Comparison of ENCODE assay signal across 10 cellular contexts in the genomic region with DNA sequence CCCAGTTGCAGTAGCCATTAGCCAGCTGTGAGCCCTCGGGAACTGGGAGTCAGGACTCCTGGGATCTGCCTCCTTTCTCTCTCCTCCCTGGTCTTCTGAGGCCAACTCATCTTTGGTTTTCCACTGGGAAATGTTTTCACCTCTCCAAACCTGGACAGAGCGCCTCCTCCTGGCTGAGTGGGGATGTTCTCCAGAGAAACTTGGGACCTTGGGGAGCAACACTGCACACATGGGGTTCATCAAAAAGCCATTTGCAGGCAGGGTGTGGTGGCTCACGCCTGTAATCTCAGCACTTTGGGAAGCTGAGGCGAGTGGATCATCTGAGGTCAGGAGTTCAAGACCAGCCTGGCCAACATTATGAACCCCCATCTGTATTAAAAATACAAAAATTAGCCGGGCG.
DNase-seq lines count a peak whose midpoint lies in the region; ATAC-seq, FAIRE-seq and TF ChIP-seq lines count a peak whose summit lies in the region.
"Had no signal": no experiment of that assay in that cellular context is flagged by ENCODE, and none has a peak within 500 bp of the region (broad histone marks: within the 10 kb centered on the region; RNA-seq: fewer than 3 reads in every experiment).

No MANE protein-coding gene starts in this region.

- DNase-seq in HCT116 (ENCODE audit: low read depth, low spot score), result no peak
- DNase-seq in K562 (ENCODE audit: extremely low read depth in 1 of 4, low spot score in 3 of 4), result peak in 2 of 4 experiments; percentile 37 to 41
- DNase-seq in NCI-H1930 (lab: John Stamatoyannopoulos, UW), result no peak
- no peak for DNase-seq in OCI-M1 (lab: John Stamatoyannopoulos, UW)
- no peak for DNase-seq in DMS79 treated with DMSO at 0.1 percent for 48 hours (lab: John Stamatoyannopoulos, UW)
- DNase-seq in body of pancreas, result no peak
- DNase-seq: activated B cell treated with CpG ODN at 0.5 μM for 24 hours; stimulated activated naive CD4-positive, alpha-beta T cell had no signal

- TF ChIP-seq RAD21 in HCT116 (IDR thresholded peaks at IDR 0.05; ENCODE audit: low read depth), result no peak
- TF ChIP-seq RAD21 in K562 (CRISPR knock-in tag; conservative IDR thresholded peaks at IDR 0.05 in 1 of 2, IDR thresholded peaks at IDR 0.05 in 1 of 2), result no peak

- peak overlapping the region; percentile 89 to 100 (median 100); a peak in 20 of 22 replicates for H3K4me2 ChIP-seq in BLaER1 treated with 17β-estradiol and CSF1 and Interleukin-3, amounts not matched to agents 10 nM and 100 nM
- H3K4me2 ChIP-seq in HCT116 (ENCODE audit: low read length), result peak overlapping the region; percentile 94
- no peak overlapping the region for H3K4me2 ChIP-seq in K562 (ENCODE audit: insufficient read depth, low read length)

- BruUV-seq in HCT116 (replicated peaks; lab: Mats Ljungman, UMichigan) (no TSS peak), K562 (replicated peaks; lab: Mats Ljungman, UMichigan) (no TSS peak)

- CTCF ChIA-PET in HCT116 (lab: Charles Lee), result interaction anchor here (1.2 to 2.3 kb wide), 4 partner anchors 9 to 33 kb away, joined by 3 to 10 read pairs (median 4); no protein-coding TSS in a partner anchor
- CTCF ChIA-PET in K562 (lab: Yijun Ruan, JAX; ENCODE audit: low intra/inter-chr PET ratio), result no interaction called here

- peak overlapping the region in 3 of 11 experiments; percentile 68 to 69 (median 69); a peak in 4 of 22 replicates for H3K27ac ChIP-seq in BLaER1 treated with 17β-estradiol and CSF1 and Interleukin-3, amounts not matched to agents 10 nM and 100 nM
- H3K27ac ChIP-seq in HCT116 (ENCODE audit: low read depth, low read length) (no peak overlapping the region), K562 (ENCODE audit: extremely low read depth, low read depth, low read length) (no peak overlapping the region), iPS-18a (ENCODE audit: low read length) (no peak overlapping the region), body of pancreas (no peak overlapping the region)

- in situ Hi-C loops in K562 (cut with MboI), result no loop called here

- H3K9me3 ChIP-seq in BLaER1 treated with 17β-estradiol and CSF1 and Interleukin-3, amounts not matched to agents 10 nM and 100 nM (replicated peaks in 1 of 11), result peaks cover 7 to 20% (median 16%) of the 10 kb centered on the region in 11 experiments; a peak in 19 of 22 replicates
- H3K9me3 ChIP-seq in HCT116 (ENCODE audit: control insufficient read depth in 1 of 2, insufficient read depth in 1 of 2, low read depth in 1 of 2, low read length in 2 of 2) (no peaks in the 10 kb centered on the region), K562 (replicated peaks; ENCODE audit: control insufficient read depth, insufficient read depth, low read depth, low read length) (no peaks in the 10 kb centered on the region; the same call in 1 of the 2 replicates), iPS-18a (ENCODE audit: control insufficient read depth, low read depth, low read length) (peaks cover 5% of the 10 kb centered on the region), body of pancreas (no peaks in the 10 kb centered on the region)

- H3K4me1 ChIP-seq in BLaER1 treated with 17β-estradiol and CSF1 and Interleukin-3, amounts not matched to agents 10 nM and 100 nM, result peaks cover 23 to 30% (median 26%) of the 10 kb centered on the region in 10 experiments; a peak in 19 of 20 replicates
- peaks cover 11 to 36% of the 10 kb centered on the region in 2 experiments for H3K4me1 ChIP-seq in HCT116 (ENCODE audit: control insufficient read depth in 1 of 2, insufficient read depth in 2 of 2, low read length in 2 of 2)
- H3K4me1 ChIP-seq in K562 (replicated peaks in 1 of 2; ENCODE audit: control insufficient read depth in 2 of 2, insufficient read depth in 2 of 2, low read length in 2 of 2), result peaks cover 5 to 19% of the 10 kb centered on the region in 2 experiments
- peaks cover 11% of the 10 kb centered on the region for H3K4me1 ChIP-seq in iPS-18a (ENCODE audit: control insufficient read depth, low read depth, low read length)
- peaks cover 22% of the 10 kb centered on the region for H3K4me1 ChIP-seq in body of pancreas

- H3K79me2 ChIP-seq in HCT116 (ENCODE audit: insufficient read depth, low read length) (no peaks in the 10 kb centered on the region), K562 (ENCODE audit: control insufficient read depth, insufficient read depth, low read length) (no peaks in the 10 kb centered on the region)

- H4K20me1 ChIP-seq in BLaER1 treated with 17β-estradiol and CSF1 and Interleukin-3, amounts not matched to agents 10 nM and 100 nM, result no peaks in the 10 kb centered on the region; a peak in 1 of 22 replicates
- H4K20me1 ChIP-seq in HCT116 (ENCODE audit: insufficient read depth) (no peaks in the 10 kb centered on the region), K562 (replicated peaks; ENCODE audit: control insufficient read depth, insufficient read depth, low read length) (no peaks in the 10 kb centered on the region)

- H3K9me1 ChIP-seq in K562 (ENCODE audit: control insufficient read depth, insufficient read depth, low read length), result no peaks in the 10 kb centered on the region

- ATAC-seq in HCT116, result no peak
- ATAC-seq in K562, result peak; percentile 33
- no peak for ATAC-seq in body of pancreas

- H3K4me3 ChIP-seq in BLaER1 treated with 17β-estradiol and CSF1 and Interleukin-3, amounts not matched to agents 10 nM and 100 nM, result no peak overlapping the region
- peak overlapping the region in 1 of 2 experiments; percentile 60; a peak in 1 of 4 replicates for H3K4me3 ChIP-seq in HCT116 (replicated peaks in 1 of 2; ENCODE audit: low read depth in 1 of 2, low read length in 2 of 2)
- H3K4me3 ChIP-seq in K562, result no peak overlapping the region
- H3K4me3 ChIP-seq in iPS-18a (ENCODE audit: low read length), result peak overlapping the region; percentile 72
- no peak overlapping the region for H3K4me3 ChIP-seq in body of pancreas

- no peak for TF ChIP-seq POLR2A in HCT116 (IDR thresholded peaks at IDR 0.05; ENCODE audit: borderline replicate concordance, extremely low read depth, insufficient read depth, insufficient read length)
- TF ChIP-seq POLR2A in K562 (conservative IDR thresholded peaks at IDR 0.05), result no peak
- no peak for TF ChIP-seq POLR2A in body of pancreas (IDR thresholded peaks at IDR 0.05)

- RAD21 ChIA-PET in HCT116 (lab: Charles Lee; ENCODE audit: low non-redundant PET in 1 of 2, low total read pairs in 2 of 2, uncharacterized antibody in 2 of 2, unreplicated experiment in 2 of 2), result no interaction called here

- H2AFZ ChIP-seq in HCT116 (ENCODE audit: low read depth, low read length, poor library complexity, severe bottlenecking) (no peak overlapping the region), K562 (ENCODE audit: low read depth, low read length) (0 out of 2 replicates have a peak overlapping the region, but pooled peaks have one; percentile 88)

- intact Hi-C loops in HCT116 (cut with micrococcal nuclease), result no loop called here
- intact Hi-C loops in K562 (cut with micrococcal nuclease), result no loop called here
- intact Hi-C loops in body of pancreas (cut with DNase I), result no loop called here

- no peak for FAIRE-seq in K562 (lab: Jason Lieb, UNC)

- WGBS in K562 (ENCODE audit: insufficient coverage, low coverage, missing lambda C conversion rate), result 31% methylated on average over 6 of the region's 6 CpGs
- 87 to 91% methylated on average over 4 to 6 of the region's 6 CpGs for WGBS in body of pancreas, 2 donors

- H3K9me2 ChIP-seq in HCT116 (ENCODE audit: insufficient read depth), result no peaks in the 10 kb centered on the region

- TF ChIP-seq CTCF in HCT116 (IDR thresholded peaks at IDR 0.05 in 2 of 3, conservative IDR thresholded peaks at IDR 0.05 in 1 of 3; ENCODE audit: borderline replicate concordance in 1 of 3, insufficient read depth in 1 of 3, low read depth in 2 of 3, low read length in 2 of 3), result peak in 2 of 3 experiments; percentile 34 to 68; a peak in 3 of 6 replicates
- peak; percentile 20 to 66 (median 42); a peak in 5 of 6 replicates for TF ChIP-seq CTCF in K562 (IDR thresholded peaks at IDR 0.05 in 2 of 3, conservative IDR thresholded peaks at IDR 0.05 in 1 of 3; ENCODE audit: insufficient read depth in 2 of 3, low read depth in 1 of 3, low read length in 3 of 3)
- TF ChIP-seq CTCF in body of pancreas (IDR thresholded peaks at IDR 0.05), result no peak

- no peaks in the 10 kb centered on the region for H3K36me3 ChIP-seq in BLaER1 treated with 17β-estradiol and CSF1 and Interleukin-3, amounts not matched to agents 10 nM and 100 nM
- no peaks in the 10 kb centered on the region for H3K36me3 ChIP-seq in HCT116 (ENCODE audit: control insufficient read depth in 1 of 2, insufficient read depth in 2 of 2, low read length in 2 of 2)
- H3K36me3 ChIP-seq in K562 (ENCODE audit: control insufficient read depth, insufficient read depth, low read length), result no peaks in the 10 kb centered on the region
- no peaks in the 10 kb centered on the region for H3K36me3 ChIP-seq in iPS-18a (ENCODE audit: control insufficient read depth, low read depth, low read length)
- no peaks in the 10 kb centered on the region for H3K36me3 ChIP-seq in body of pancreas (replicated peaks in 1 of 2; ENCODE audit: insufficient read depth in 1 of 2, low read depth in 2 of 2)

- no peak for TF ChIP-seq EP300 in K562 (IDR thresholded peaks at IDR 0.05; ENCODE audit: low read length)

- POLR2A ChIA-PET in HCT116 (lab: Charles Lee) (no interaction called here), K562 (lab: Yijun Ruan, JAX) (interaction anchor here (1.0 to 1.6 kb wide), 2 partner anchors 11 to 167 kb away, joined by 5 read pairs; no protein-coding TSS in a partner anchor)

- peaks cover 11 to 20% (median 15%) of the 10 kb centered on the region in 11 experiments; a peak in 19 of 22 replicates for H3K27me3 ChIP-seq in BLaER1 treated with 17β-estradiol and CSF1 and Interleukin-3, amounts not matched to agents 10 nM and 100 nM
- H3K27me3 ChIP-seq in HCT116 (ENCODE audit: insufficient read depth, low read length), result no peaks in the 10 kb centered on the region
- H3K27me3 ChIP-seq in K562 (ENCODE audit: control insufficient read depth in 2 of 2, insufficient read depth in 2 of 2, low read length in 2 of 2), result peaks cover under 1 to 22% of the 10 kb centered on the region in 2 experiments; a peak in 2 of 5 replicates
- peaks cover 23% of the 10 kb centered on the region for H3K27me3 ChIP-seq in iPS-18a (ENCODE audit: control insufficient read depth, insufficient read depth, low read length)
- H3K27me3 ChIP-seq in body of pancreas, result no peaks in the 10 kb centered on the region

- H3K9ac ChIP-seq in BLaER1 treated with 17β-estradiol and CSF1 and Interleukin-3, amounts not matched to agents 10 nM and 100 nM, result 0 out of 22 replicates have a peak overlapping the region, but pooled peaks of 1 of the 11 experiments have one; percentile 74
- H3K9ac ChIP-seq in HCT116 (ENCODE audit: low read length) (no peak overlapping the region), K562 (ENCODE audit: insufficient read depth in 1 of 2, low read depth in 2 of 2, low read length in 2 of 2) (no peak overlapping the region), iPS-18a (ENCODE audit: low read length) (no peak overlapping the region)

TF ChIP-seq in HCT116, 20 proteins besides CTCF, POLR2A, EP300 and RAD21 (continues in another document):
- TF ChIP-seq CEBPB (IDR thresholded peaks at IDR 0.05; ENCODE audit: low read depth), result no peak

TF ChIP-seq in K562, 482 proteins besides CTCF, POLR2A, EP300 and RAD21 (continues in another document):
- TF ChIP-seq ZNF764 (CRISPR knock-in tag; IDR thresholded peaks at IDR 0.05; ENCODE audit: low read depth) (peak; percentile 80), ZNF124 (CRISPR knock-in tag; IDR thresholded peaks at IDR 0.05) (no peak), DDX20 (tag; IDR thresholded peaks at IDR 0.05; ENCODE audit: low read depth) (no peak)

Comparison
In these comparisons a context has a peak if more than half of its experiments do, and no peak if none do; other contexts are left out.
1. CTCF ChIP-seq: peak in HCT116 (2 of 3) and K562 (3 of 3); none in body of pancreas (0 of 7).